In genomic region chr1:207969528-207969927, GRCh38 we compare ENCODE assay signal across 9 cellular contexts. TPM values are rescaled to one million over a fixed set of nuclear protein-coding genes. Genes with fewer than 3 reads are reported as not detected.
"Had no signal": no experiment of that assay in that cellular context is flagged by ENCODE, and none has a peak within 500 bp of the region (broad histone marks: within the 10 kb centered on the region; RNA-seq: fewer than 3 reads in every experiment).

No MANE protein-coding gene starts in this region.

- H3K4me2 ChIP-seq: KMS-11 had no signal

- FAIRE-seq: HTR-8/SVneo had no signal

- H2AFZ ChIP-seq: GM23248 had no signal

- H3K36me3 ChIP-seq: HAP-1 had no signal

- H3K36me3 Mint-ChIP-seq: IgD-negative memory B cell had no signal

- DNase-seq: GM23248, GOT3, H7, KBM-7 had no signal

- H3K9ac ChIP-seq: GM23248, KMS-11 had no signal

- H3K9me3 ChIP-seq: HAP-1 had no signal

- H3K27ac Mint-ChIP-seq: IgD-negative memory B cell had no signal

- H3K27ac ChIP-seq: GM23248, KMS-11 had no signal

- H3K4me3 Mint-ChIP-seq: IgD-negative memory B cell had no signal

- H3K4me1 ChIP-seq: HAP-1 had no signal

- H3K4me3 ChIP-seq: GM23248, HAP-1 had no signal

RNA-seq across cellular contexts. Expression of gene CD34, which starts 58.6 kb away (rescaled TPM):
- total RNA-seq: GM23248, H7, HT-29 had no signal
- polyA plus RNA-seq: IgD-negative memory B cell had no signal
